15 cellular contexts compared by ENCODE assay signal in genomic region chr19:2154587-2155075, GRCh38. TPM values are rescaled to one million over a fixed set of nuclear protein-coding genes. Genes with fewer than 3 reads are reported as not detected.
DNase-seq lines count a peak whose midpoint lies in the region; ATAC-seq, FAIRE-seq and TF ChIP-seq lines count a peak whose summit lies in the region.
"Had no signal": no experiment of that assay in that cellular context is flagged by ENCODE, and none has a peak within 500 bp of the region (broad histone marks: within the 10 kb centered on the region; RNA-seq: fewer than 3 reads in every experiment).

No MANE protein-coding gene starts in this region.

- FAIRE-seq in GM12891 (lab: Jason Lieb, UNC) = no peak

- H3K27me3 ChIP-seq in breast epithelium = no peaks in the 10 kb centered on the region

- H3K27ac ChIP-seq in breast epithelium = peak overlapping the region; percentile 80 to 88

- intact Hi-C loops in breast epithelium (cut with DNase I; ENCODE audit: low total_unique reads) = no loop called here
- intact Hi-C loops in left colon (cut with DNase I, micrococcal nuclease) = loop anchor here (5.0 to 10.0 kb wide), 2 partner anchors 80 to 118 kb away; partner anchors contain the start of genes PLEKHJ1 (in 1 of the 2) and SF3A2 (in 1 of the 2)

- TF ChIP-seq CTCF in LNCaP clone FGC (IDR thresholded peaks at IDR 0.05; ENCODE audit: control insufficient read depth, extremely low read depth, insufficient read depth) = no peak
- TF ChIP-seq CTCF in breast epithelium (IDR thresholded peaks at IDR 0.05) = no peak

- ATAC-seq in left colon = peak; percentile 45
- ATAC-seq in HG03097 (IDR thresholded peaks at IDR 0.05; ENCODE audit: low FRiP score, unreplicated experiment) = no peak
- ATAC-seq: activated CD4-positive, CD25-positive, alpha-beta regulatory T cell treated with anti-CD3 and anti-CD28 coated beads, Interleukin-2, amount 50 U/mL, for 24 hours; activated T-helper 17 cell treated with anti-CD3 and anti-CD28 coated beads, Interleukin-2, amount 50 U/mL, for 72 hours had no signal

- TF ChIP-seq POLR2A in breast epithelium (IDR thresholded peaks at IDR 0.05) (no peak), GM12891 (IDR thresholded peaks at IDR 0.05; ENCODE audit: low read depth, low read length) (no peak)

- no peaks in the 10 kb centered on the region for H3K36me3 ChIP-seq in breast epithelium

- H3K9me3 ChIP-seq in breast epithelium = no peaks in the 10 kb centered on the region

- H3K4me3 ChIP-seq in LNCaP clone FGC (ENCODE audit: low read depth, low read length) (no peak overlapping the region), breast epithelium (peak overlapping the region in 1 of 3 donors; percentile 6)
- H3K4me3 ChIP-seq: skin epidermis had no signal

- peaks cover 0 to 6% of the 10 kb centered on the region in 2 donors for H3K4me1 ChIP-seq in breast epithelium

- DNase-seq in AG20443 (ENCODE audit: low spot score) (peak; percentile 43), LNCaP clone FGC (ENCODE audit: low read depth) (peak; percentile 76), breast epithelium (ENCODE audit: low spot score in 2 of 2) (peak in 1 of 2 donors; percentile 61), left colon (peak; percentile 58 to 61), GM12891 (ENCODE audit: insufficient read length, low spot score) (no peak), NCI-H1092 treated with DMSO at 0.1 percent for 48 hours (lab: John Stamatoyannopoulos, UW) (no peak)
- DNase-seq in stimulated activated CD4-positive, alpha-beta T cell treated with anti-CD3 and anti-CD28 coated beads, Interleukin-1b, Interleukin-23, amount 100 ng/mL, for 48 hours = no peak
- DNase-seq: immature natural killer cell, NCI-H1105, NCI-H524, nephron progenitor cell had no signal

TF ChIP-seq in GM12891, 5 proteins besides CTCF, POLR2A, EP300 and RAD21:
- TF ChIP-seq SPI1 (IDR thresholded peaks at IDR 0.05; ENCODE audit: low read depth, low read length) (no peak), TAF1 (IDR thresholded peaks at IDR 0.05; ENCODE audit: low read depth, low read length) (no peak)

RNA-seq across cellular contexts. Expression of gene AP3D1, which starts 3.3 kb away (rescaled TPM):
- total RNA-seq in breast epithelium (10 to 100 TPM; 53.6 to 68.5 (median 54.0) TPM), left colon (100 to 1,000 TPM in 1 of 2 donors, 10 to 100 TPM in 1; 99.4 to 123 TPM)
- polyA plus RNA-seq in GM12891 (2012; ENCODE audit: low read depth, missing spikeins) = 80.2 TPM

RNA-seq across cellular contexts. Expression of gene DOT1L, which starts 9.1 kb away (rescaled TPM):
- total RNA-seq in breast epithelium (10 to 100 TPM in 1 of 3 donors, 1 to 10 TPM in 2; 7.7 to 10.2 (median 8.0) TPM), left colon (10 to 100 TPM; 37.6 to 41.6 TPM)
- polyA plus RNA-seq in GM12891 (2012; ENCODE audit: low read depth, missing spikeins) = 18.5 TPM

RNA-seq across cellular contexts. Expression of gene IZUMO4, which starts 57.9 kb away (rescaled TPM):
- total RNA-seq in breast epithelium (10 to 100 TPM in 1 of 3 donors, 1 to 10 TPM in 2; 3.6 to 12.8 (median 3.7) TPM), left colon (1 to 10 TPM; 2.1 to 2.3 TPM)
- polyA plus RNA-seq in GM12891 (2012; ENCODE audit: low read depth, missing spikeins) = 47.3 TPM

RNA-seq across cellular contexts. Expression of gene MOB3A, which starts 58.5 kb away (rescaled TPM):
- total RNA-seq in breast epithelium (10 to 100 TPM; 18.3 to 45.8 (median 29.2) TPM), left colon (10 to 100 TPM; 37.9 to 48.4 TPM)
- polyA plus RNA-seq in GM12891 (2012; ENCODE audit: low read depth, missing spikeins) = 112 TPM

Comparison
In these comparisons a context has a peak if more than half of its experiments do, and no peak if none do; other contexts are left out.
1. DNase-seq: peak in AG20443 (single experiment), LNCaP clone FGC (single experiment) and left colon (2 of 2); none in GM12891 (single experiment), stimulated activated CD4-positive, alpha-beta T cell treated with anti-CD3 and anti-CD28 coated beads, Interleukin-1b, Interleukin-23, amount 100 ng/mL, for 48 hours (single experiment) and NCI-H1092 treated with DMSO at 0.1 percent for 48 hours (single experiment).